15 cellular contexts compared by ENCODE assay signal in genomic region chr1:43007377-43008105, GRCh38. TPM values are rescaled to one million over a fixed set of nuclear protein-coding genes. Genes with fewer than 3 reads are reported as not detected.
DNase-seq lines count a peak whose midpoint lies in the region; ATAC-seq and TF ChIP-seq lines count a peak whose summit lies in the region.
"Had no signal": no experiment of that assay in that cellular context is flagged by ENCODE, and none has a peak within 500 bp of the region (broad histone marks: within the 10 kb centered on the region; RNA-seq: fewer than 3 reads in every experiment).

No MANE protein-coding gene starts in this region.

- H3K4me3 ChIP-seq in NT2/D1 (ENCODE audit: insufficient read length, low read depth) (peak overlapping the region; percentile 42), iPS-15b (ENCODE audit: low read depth, low read length) (peak overlapping the region; percentile 56), neuronal stem cell (ENCODE audit: low read length in 2 of 2) (peak overlapping the region in 1 of 2 donors; percentile 28), BE2C (ENCODE audit: low read depth, low read length) (no peak overlapping the region)

- peaks cover under 1% of the 10 kb centered on the region for H3K4me1 Mint-ChIP-seq in Calu3 (ENCODE audit: low read depth, unreplicated experiment)
- H3K4me1 Mint-ChIP-seq in stimulated activated naive B cell treated with anti-CD40 and anti-IgM and Interleukin-4, amounts not matched to agents 10 μg/mL and 1 μg/mL and 100 μg/mL, for 72 hours, result peaks cover 2 to 10% of the 10 kb centered on the region in 2 donors
- H3K4me1 Mint-ChIP-seq: natural killer cell had no signal

- peak overlapping the region; percentile 79 for H3K14ac ChIP-seq in neuronal stem cell (ENCODE audit: low read length)

- no peak overlapping the region for H3K4me3 Mint-ChIP-seq in Calu3 (ENCODE audit: low read depth, unreplicated experiment)
- no peak overlapping the region for H3K4me3 Mint-ChIP-seq in stimulated activated naive B cell treated with anti-CD40 and anti-IgM and Interleukin-4, amounts not matched to agents 10 μg/mL and 1 μg/mL and 100 μg/mL, for 72 hours
- H3K4me3 Mint-ChIP-seq: activated T-cell treated with anti-CD3 and anti-CD28 coated beads, Interleukin-2, amount 50 U/mL, for 72 hours; dendritic cell treated with granulocyte-macrophage colony-stimulating factor and Interleukin-4, amounts not matched to agents 40 ng/mL and 50 ng/mL, for 4 days; natural killer cell had no signal

- peak overlapping the region; percentile 34 for H3K4me2 ChIP-seq in neuronal stem cell (ENCODE audit: insufficient read depth, low read length, poor library complexity, severe bottlenecking)

- peak overlapping the region; percentile 92 for H2BK12ac ChIP-seq in neuronal stem cell (ENCODE audit: low read length)

- peak overlapping the region; percentile 52 for H4K8ac ChIP-seq in neuronal stem cell (ENCODE audit: low read depth, low read length)

- H2BK120ac ChIP-seq in neuronal stem cell (ENCODE audit: low read depth, low read length), result peak overlapping the region; percentile 99

- H3K36me3 ChIP-seq in NT2/D1 (ENCODE audit: insufficient read depth, insufficient read length, low read length) (no peaks in the 10 kb centered on the region), iPS-15b (ENCODE audit: control insufficient read depth, insufficient read depth, low read length) (no peaks in the 10 kb centered on the region), neuronal stem cell (replicated peaks in 1 of 2; ENCODE audit: control insufficient read depth in 2 of 2, insufficient read depth in 2 of 2, low read length in 2 of 2) (no peaks in the 10 kb centered on the region), BE2C (no peaks in the 10 kb centered on the region)

- peaks cover 2% of the 10 kb centered on the region for H3K79me1 ChIP-seq in neuronal stem cell (ENCODE audit: low read depth, low read length)

- no CpG with 5 or more reads among the region's 49 CpGs for WGBS in neuronal stem cell (ENCODE audit: extremely low coverage in 2 of 2, insufficient read length in 2 of 2, insufficient replicate concordance in 1 of 2), 2 donors

- H3K4me1 ChIP-seq in NT2/D1 (ENCODE audit: insufficient read depth, insufficient read length), result peaks cover 21% of the 10 kb centered on the region
- peaks cover 32% of the 10 kb centered on the region for H3K4me1 ChIP-seq in iPS-15b (ENCODE audit: control insufficient read depth, insufficient read depth, low read length)
- peaks cover 33 to 42% of the 10 kb centered on the region in 2 donors for H3K4me1 ChIP-seq in neuronal stem cell (ENCODE audit: control insufficient read depth in 2 of 2, insufficient read depth in 1 of 2, low read depth in 1 of 2, low read length in 2 of 2)
- H3K4me1 ChIP-seq in BE2C, result peaks cover 20% of the 10 kb centered on the region

- H3K23ac ChIP-seq in neuronal stem cell (ENCODE audit: low read depth, low read length, poor library complexity), result peak overlapping the region; percentile 58

- no peak overlapping the region for H3K27ac Mint-ChIP-seq in Calu3 (ENCODE audit: unreplicated experiment)
- no peak overlapping the region for H3K27ac Mint-ChIP-seq in stimulated activated naive B cell treated with anti-CD40 and anti-IgM and Interleukin-4, amounts not matched to agents 10 μg/mL and 1 μg/mL and 100 μg/mL, for 72 hours
- H3K27ac Mint-ChIP-seq: activated T-cell treated with anti-CD3 and anti-CD28 coated beads, Interleukin-2, amount 50 U/mL, for 72 hours; dendritic cell treated with granulocyte-macrophage colony-stimulating factor and Interleukin-4, amounts not matched to agents 40 ng/mL and 50 ng/mL, for 4 days; natural killer cell had no signal

- CTCF ChIA-PET in Calu3 (lab: Charles Lee), result no interaction called here

- no peaks in the 10 kb centered on the region for H3K36me3 Mint-ChIP-seq in Calu3 (ENCODE audit: insufficient read depth, unreplicated experiment)
- H3K36me3 Mint-ChIP-seq in stimulated activated naive B cell treated with anti-CD40 and anti-IgM and Interleukin-4, amounts not matched to agents 10 μg/mL and 1 μg/mL and 100 μg/mL, for 72 hours, result no peaks in the 10 kb centered on the region
- H3K36me3 Mint-ChIP-seq: natural killer cell had no signal

- peak overlapping the region; percentile 95 for H2AK5ac ChIP-seq in neuronal stem cell (ENCODE audit: low read depth, low read length)

- TF ChIP-seq CTCF in Calu3 (IDR thresholded peaks at IDR 0.05; ENCODE audit: unreplicated experiment), result no peak
- TF ChIP-seq CTCF in BE2C (IDR thresholded peaks at IDR 0.05; ENCODE audit: low read depth, low read length), result no peak

- intact Hi-C loops in Calu3 (cut with micrococcal nuclease; ENCODE audit: unreplicated experiment), result no loop called here

- peak overlapping the region; percentile 62 for H2AFZ ChIP-seq in neuronal stem cell (ENCODE audit: low read length)

- H3K9ac ChIP-seq in NT2/D1 (ENCODE audit: insufficient read length, low read depth), result peak overlapping the region; percentile 96
- H3K9ac ChIP-seq in iPS-15b (ENCODE audit: low read depth, low read length), result peak overlapping the region; percentile 87
- peak overlapping the region; percentile 78 for H3K9ac ChIP-seq in neuronal stem cell (ENCODE audit: low read depth, low read length, poor library complexity)

- peak overlapping the region; percentile 99 for H2BK5ac ChIP-seq in neuronal stem cell (ENCODE audit: low read length)

- no TSS peak for BruUV-seq in Calu3 (replicated peaks; lab: Mats Ljungman, UMichigan)

- peak overlapping the region; percentile 41 for H2BK15ac ChIP-seq in neuronal stem cell (ENCODE audit: low read length)

- peaks cover 11% of the 10 kb centered on the region for H3K27me3 Mint-ChIP-seq in Calu3 (ENCODE audit: unreplicated experiment)
- peaks cover 6 to 18% of the 10 kb centered on the region in 2 donors for H3K27me3 Mint-ChIP-seq in stimulated activated naive B cell treated with anti-CD40 and anti-IgM and Interleukin-4, amounts not matched to agents 10 μg/mL and 1 μg/mL and 100 μg/mL, for 72 hours

- H4K91ac ChIP-seq in neuronal stem cell (ENCODE audit: low read depth, low read length, poor library complexity), result peak overlapping the region; percentile 98

- H3K27ac ChIP-seq in neuronal stem cell (replicated peaks; ENCODE audit: low read length), result peak overlapping the region; percentile 99

- H3K4ac ChIP-seq in neuronal stem cell (ENCODE audit: low read length), result peak overlapping the region; percentile 87

- H3K9me3 ChIP-seq in NT2/D1 (ENCODE audit: insufficient read depth, low read length), result no peaks in the 10 kb centered on the region
- no peaks in the 10 kb centered on the region for H3K9me3 ChIP-seq in iPS-15b (ENCODE audit: control insufficient read depth, insufficient read depth, low read length)
- no peaks in the 10 kb centered on the region for H3K9me3 ChIP-seq in neuronal stem cell (replicated peaks in 1 of 2; ENCODE audit: control insufficient read depth in 2 of 2, insufficient read depth in 1 of 2, low read depth in 1 of 2, low read length in 2 of 2)
- H3K9me3 ChIP-seq in BE2C, result no peaks in the 10 kb centered on the region

- ATAC-seq in stimulated activated naive B cell treated with anti-CD40 and anti-IgM and Interleukin-4, amounts not matched to agents 10 μg/mL and 1 μg/mL and 100 μg/mL, for 72 hours (replicated peaks), result no peak
- ATAC-seq: activated T-cell treated with anti-CD3 and anti-CD28 coated beads, Interleukin-2, amount 50 U/mL, for 72 hours; natural killer cell had no signal

- peak; percentile 51 for DNase-seq in Calu3
- DNase-seq in NT2/D1 (ENCODE audit: low read depth, low spot score), result peak; percentile 68
- DNase-seq in neuronal stem cell (ENCODE audit: low spot score), result peak; percentile 58
- no peak for DNase-seq in glomerular visceral epithelial cell (ENCODE audit: extremely low spot score)
- no peak for DNase-seq in BE2C
- DNase-seq in stimulated activated naive B cell treated with anti-CD40 and anti-IgM and Interleukin-4, amounts not matched to agents 10 μg/mL and 1 μg/mL and 100 μg/mL, for 72 hours, result no peak
- no peak for DNase-seq in AML-193 (lab: John Stamatoyannopoulos, UW)
- DNase-seq: activated T-cell treated with anti-CD3 and anti-CD28 coated beads, Interleukin-2, amount 50 U/mL, for 72 hours; amniotic stem cell; KG1; natural killer cell; NCI-H187 treated with DMSO at 0.1 percent for 48 hours; SHP77 had no signal

- H3K27me3 ChIP-seq in NT2/D1 (ENCODE audit: insufficient read depth, insufficient read length) (no peaks in the 10 kb centered on the region), iPS-15b (ENCODE audit: control insufficient read depth, insufficient read depth, low read length) (no peaks in the 10 kb centered on the region), neuronal stem cell (ENCODE audit: control insufficient read depth in 3 of 3, insufficient read depth in 3 of 3, low read depth in 1 of 3, low read length in 3 of 3) (no peaks in the 10 kb centered on the region), BE2C (no peaks in the 10 kb centered on the region)

- peak overlapping the region; percentile 99 for H3K18ac ChIP-seq in neuronal stem cell (ENCODE audit: low read length)

- H3K9me3 Mint-ChIP-seq in Calu3 (ENCODE audit: low read depth, unreplicated experiment), result no peaks in the 10 kb centered on the region
- no peaks in the 10 kb centered on the region for H3K9me3 Mint-ChIP-seq in stimulated activated naive B cell treated with anti-CD40 and anti-IgM and Interleukin-4, amounts not matched to agents 10 μg/mL and 1 μg/mL and 100 μg/mL, for 72 hours
- H3K9me3 Mint-ChIP-seq: activated T-cell treated with anti-CD3 and anti-CD28 coated beads, Interleukin-2, amount 50 U/mL, for 72 hours; dendritic cell treated with granulocyte-macrophage colony-stimulating factor and Interleukin-4, amounts not matched to agents 40 ng/mL and 50 ng/mL, for 4 days; natural killer cell had no signal

RNA-seq across cellular contexts. Expression of gene SLC2A1, which starts 48.9 kb away (rescaled TPM):
- 163 and 183 TPM in 2 replicates for total RNA-seq in Calu3 (2022)
- 350 TPM for polyA plus RNA-seq in neuronal stem cell (2013, experiment 1 of 2)
- 351 TPM for polyA plus RNA-seq in neuronal stem cell (2013, experiment 2 of 2)
- 40.9 TPM for polyA plus RNA-seq in BE2C (2012; ENCODE audit: insufficient read depth, insufficient read length, low read depth)

Comparison
In these comparisons a context has a peak if more than half of its experiments do, and no peak if none do; other contexts are left out.
1. DNase-seq: peak in Calu3 (single experiment), NT2/D1 (single experiment) and neuronal stem cell (single experiment); none in glomerular visceral epithelial cell (single experiment), BE2C (single experiment), stimulated activated naive B cell treated with anti-CD40 and anti-IgM and Interleukin-4, amounts not matched to agents 10 μg/mL and 1 μg/mL and 100 μg/mL, for 72 hours (single experiment) and AML-193 (0 of 2).
2. Peak in every context shown above with its lines, with median percentiles within 50 percentile points of each other: H3K9ac ChIP-seq.